8 cellular contexts compared by ENCODE assay signal in genomic region chr18:68847219-68847860, GRCh38. TPM values are rescaled to one million over a fixed set of nuclear protein-coding genes. Genes with fewer than 3 reads are reported as not detected.
DNase-seq lines count a peak whose midpoint lies in the region; ATAC-seq and TF ChIP-seq lines count a peak whose summit lies in the region.

No MANE protein-coding gene starts in this region.

- no peaks in the 10 kb centered on the region for H3K36me3 ChIP-seq in prostate gland

- H3K9me3 ChIP-seq in prostate gland = no peaks in the 10 kb centered on the region

- peak; percentile 30 for DNase-seq in DMS 273 (lab: John Stamatoyannopoulos, UW; ENCODE audit: unreplicated experiment)
- peak; percentile 40 for DNase-seq in NCI-H748 treated with DMSO at 0.1 percent for 48 hours (lab: John Stamatoyannopoulos, UW)
- no peak for DNase-seq in dorsolateral prefrontal cortex
- DNase-seq in prostate gland (ENCODE audit: low spot score) = no peak
- no peak for DNase-seq in hypothalamus (lab: John Stamatoyannopoulos, UW)
- no peak for DNase-seq in nucleus accumbens (lab: John Stamatoyannopoulos, UW)

- TF ChIP-seq POLR2A in prostate gland (IDR thresholded peaks at IDR 0.05) = no peak

- ATAC-seq in GM21619 (IDR thresholded peaks at IDR 0.05; ENCODE audit: unreplicated experiment) (peak; percentile 58), HG03280 (IDR thresholded peaks at IDR 0.05; ENCODE audit: unreplicated experiment) (no peak)

- WGBS in prostate gland = 37% methylated on average over 3 of the region's 3 CpGs

- peak; percentile 50 to 90 (median 70) for TF ChIP-seq CTCF in dorsolateral prefrontal cortex (IDR thresholded peaks at IDR 0.05 in 54 of 56, conservative IDR thresholded peaks at IDR 0.05 in 2 of 56; ENCODE audit: low read depth in 1 of 56, partially characterized antibody in 56 of 56)
- peak in 3 of 4 experiments; percentile 36 to 44 (median 41) for TF ChIP-seq CTCF in prostate gland (IDR thresholded peaks at IDR 0.05)

- intact Hi-C loops in dorsolateral prefrontal cortex (cut with DNase I) = loop anchor here (5.0 to 10.0 kb wide), 2 partner anchors 1237 to 1240 kb away; no protein-coding TSS in a partner anchor
- intact Hi-C loops in prostate gland (cut with DNase I) = loop anchor here (5.0 kb wide), 1 partner anchor 1240 kb away; no protein-coding TSS in a partner anchor

- H3K27ac ChIP-seq in dorsolateral prefrontal cortex (no peak overlapping the region), prostate gland (no peak overlapping the region)

- H3K4me3 ChIP-seq in dorsolateral prefrontal cortex (peak overlapping the region in 25 of 59 donors; percentile 3 to 51 (median 30)), prostate gland (no peak overlapping the region)

- H3K4me1 ChIP-seq in prostate gland (replicated peaks) = no peaks in the 10 kb centered on the region

- H3K27me3 ChIP-seq in dorsolateral prefrontal cortex (no peaks in the 10 kb centered on the region), prostate gland (replicated peaks; ENCODE audit: insufficient read depth) (no peaks in the 10 kb centered on the region)

RNA-seq across cellular contexts. Expression of gene CCDC102B, which starts 49.5 kb away (rescaled TPM):
- 10 to 100 TPM; 13.0 to 41.6 (median 22.3) TPM for total RNA-seq in dorsolateral prefrontal cortex
- total RNA-seq in prostate gland = 10 to 100 TPM in 1 of 2 donors, 1 to 10 TPM in 1; 2.9 to 16.5 TPM

Comparison
In these comparisons a context has a peak if more than half of its experiments do, and no peak if none do; other contexts are left out.
1. DNase-seq: peak in DMS 273 (single experiment) and NCI-H748 treated with DMSO at 0.1 percent for 48 hours (single experiment); none in dorsolateral prefrontal cortex (0 of 10), prostate gland (single experiment), hypothalamus (0 of 51) and nucleus accumbens (0 of 56).